ENCODE assay signal across 8 cellular contexts in genomic region chr9:136808075-136808780, GRCh38. TPM values are rescaled to one million over a fixed set of nuclear protein-coding genes. Genes with fewer than 3 reads are reported as not detected.
DNase-seq lines count a peak whose midpoint lies in the region; ATAC-seq and TF ChIP-seq lines count a peak whose summit lies in the region.

No MANE protein-coding gene starts in this region.

- no peak overlapping the region for H3K27ac ChIP-seq in ascending aorta

- H3K27me3 ChIP-seq in ascending aorta = no peaks in the 10 kb centered on the region

- intact Hi-C loops in ascending aorta (cut with DNase I) = loop anchor here (5.0 kb wide), 2 partner anchors 39 to 134 kb away; partner anchors contain the start of genes FBXW5 and PHPT1

- ATAC-seq in GM18511 (IDR thresholded peaks at IDR 0.05; ENCODE audit: unreplicated experiment) (peak; percentile 40), HG02759 (IDR thresholded peaks at IDR 0.05; ENCODE audit: unreplicated experiment) (peak; percentile 33)

- no peaks in the 10 kb centered on the region for H3K9me3 ChIP-seq in ascending aorta
- H3K9me3 ChIP-seq in iPS-18c (ENCODE audit: control insufficient read depth, insufficient read depth, low read length) = no peaks in the 10 kb centered on the region

- DNase-seq in RKO (ENCODE audit: low spot score) (peak; percentile 52), ascending aorta (ENCODE audit: low spot score in 2 of 2) (no peak), occipital lobe (lab: John Stamatoyannopoulos, UW) (no peak), foreskin melanocyte (no peak)
- peak; percentile 39 to 46 for DNase-seq in stimulated activated CD4-positive, alpha-beta T cell treated with anti-CD3 and anti-CD28 coated beads, Interleukin-1b, Interleukin-23, amount 100 ng/mL, for 4 hours (ENCODE audit: low read depth in 2 of 2)

- H3K4me1 ChIP-seq in ascending aorta = peaks cover 15 to 23% of the 10 kb centered on the region in 2 donors

- H3K4me3 ChIP-seq in ascending aorta (peak overlapping the region; percentile 97 to 100), iPS-18c (ENCODE audit: insufficient read depth, low read depth, low read length) (peak overlapping the region; percentile 92)

- TF ChIP-seq CTCF in ascending aorta (IDR thresholded peaks at IDR 0.05) = no peak

- H3K36me3 ChIP-seq in ascending aorta = no peaks in the 10 kb centered on the region

RNA-seq across cellular contexts. Expression of gene RABL6, which starts 0.5 kb away (rescaled TPM):
- total RNA-seq in ascending aorta (70.9 TPM), occipital lobe (38.2 TPM)

RNA-seq across cellular contexts. Expression of gene CCDC183, which starts 12.1 kb away (rescaled TPM):
- total RNA-seq in ascending aorta (not detected), occipital lobe (2.8 TPM)

RNA-seq across cellular contexts. Expression of gene TMEM141, which starts 17.1 kb away (rescaled TPM):
- total RNA-seq in ascending aorta (10.9 TPM), occipital lobe (15.9 TPM)

RNA-seq across cellular contexts. Expression of gene AJM1, which starts 34.0 kb away (rescaled TPM):
- total RNA-seq in ascending aorta (5.9 TPM), occipital lobe (0.94 TPM)

RNA-seq across cellular contexts. Expression of gene PHPT1, which starts 41.0 kb away (rescaled TPM):
- total RNA-seq in ascending aorta (108 TPM), occipital lobe (76.9 TPM)

Comparison
In these comparisons a context has a peak if more than half of its experiments do, and no peak if none do; other contexts are left out.
1. DNase-seq: peak in RKO (single experiment) and stimulated activated CD4-positive, alpha-beta T cell treated with anti-CD3 and anti-CD28 coated beads, Interleukin-1b, Interleukin-23, amount 100 ng/mL, for 4 hours (2 of 2); none in ascending aorta (0 of 2), occipital lobe (single experiment) and foreskin melanocyte (single experiment).